24 cellular contexts compared by ENCODE assay signal in genomic region chr2:167752734-167753133, GRCh38.
"Had no signal": no experiment of that assay in that cellular context is flagged by ENCODE, and none has a peak within 500 bp of the region (broad histone marks: within the 10 kb centered on the region; RNA-seq: fewer than 3 reads in every experiment).

No MANE protein-coding gene starts in this region.

- H3K36me3 ChIP-seq: adrenal gland, SJCRH30 had no signal

- H3K27ac Mint-ChIP-seq: activated CD4-positive, alpha-beta memory T cell treated with anti-CD3 and anti-CD28 coated beads, Interleukin-2, amount 10 ng/mL, durations not matched to agents 7 days and 5 days; activated naive CD4-positive, alpha-beta T cell treated with anti-CD3 and anti-CD28 coated beads, Interleukin-2, amount 10 ng/mL, durations not matched to agents 7 days and 5 days; activated naive CD8-positive, alpha-beta T cell treated with anti-CD3 and anti-CD28 coated beads for 36 hours; activated T-cell treated with anti-CD3 and anti-CD28 coated beads, Interleukin-2, amount 50 U/mL, for 72 hours; activated T-helper 2 cell treated with anti-CD3 and anti-CD28 coated beads, Interferon-gamma antibody, Interleukin-2, Interleukin-4, amounts not matched to agents 10 μg/mL and 5 μg/mL and 100 μg/mL, durations not matched to agents 14 hours and 24 hours and 36 hours had no signal

- H3K27ac ChIP-seq: adrenal gland, SJCRH30 had no signal

- H3K9me3 Mint-ChIP-seq: activated CD4-positive, alpha-beta memory T cell treated with anti-CD3 and anti-CD28 coated beads, Interleukin-2, amount 10 ng/mL, durations not matched to agents 7 days and 5 days; activated naive CD4-positive, alpha-beta T cell treated with anti-CD3 and anti-CD28 coated beads, Interleukin-2, amount 10 ng/mL, durations not matched to agents 7 days and 5 days; activated naive CD8-positive, alpha-beta T cell treated with anti-CD3 and anti-CD28 coated beads for 36 hours; activated T-cell treated with anti-CD3 and anti-CD28 coated beads, Interleukin-2, amount 50 U/mL, for 72 hours; activated T-helper 2 cell treated with anti-CD3 and anti-CD28 coated beads, Interferon-gamma antibody, Interleukin-2, Interleukin-4, amounts not matched to agents 10 μg/mL and 5 μg/mL and 100 μg/mL, durations not matched to agents 14 hours and 24 hours and 36 hours had no signal

- H3K9me2 ChIP-seq: SK-N-SH had no signal

- H3K4me3 Mint-ChIP-seq: activated CD4-positive, alpha-beta memory T cell treated with anti-CD3 and anti-CD28 coated beads, Interleukin-2, amount 10 ng/mL, durations not matched to agents 7 days and 5 days; activated naive CD4-positive, alpha-beta T cell treated with anti-CD3 and anti-CD28 coated beads, Interleukin-2, amount 10 ng/mL, durations not matched to agents 7 days and 5 days; activated naive CD8-positive, alpha-beta T cell treated with anti-CD3 and anti-CD28 coated beads for 36 hours; activated T-cell treated with anti-CD3 and anti-CD28 coated beads, Interleukin-2, amount 50 U/mL, for 72 hours had no signal

- H3K4me3 ChIP-seq: adrenal gland, SJCRH30 had no signal

- H3K9ac ChIP-seq: SK-N-SH had no signal

- H3K27me3 ChIP-seq: adrenal gland, SJCRH30 had no signal

- H3K9me3 ChIP-seq: adrenal gland, SJCRH30, SK-N-SH had no signal

- DNase-seq: activated CD4-positive, alpha-beta memory T cell treated with anti-CD3 and anti-CD28 coated beads, Interleukin-2, amount 10 ng/mL, durations not matched to agents 7 days and 5 days; activated CD4-positive, alpha-beta T cell treated with anti-CD3 and anti-CD28 coated beads, Interleukin-2, amount 50 U/mL, for 1 hour; activated CD4-positive, CD25-positive, alpha-beta regulatory T cell; activated gamma-delta T cell treated with Interleukin-2 at 50 U/mL for 16 hours; activated naive CD4-positive, alpha-beta T cell treated with anti-CD3 and anti-CD28 coated beads, Interleukin-2, amount 10 ng/mL, durations not matched to agents 7 days and 5 days; activated naive CD8-positive, alpha-beta T cell treated with anti-CD3 and anti-CD28 coated beads for 36 hours; activated T-cell treated with anti-CD3 and anti-CD28 coated beads, Interleukin-2, amount 50 U/mL, for 72 hours; adrenal gland; anterior cingulate cortex; caudate nucleus; Kasumi-1; NCI-H1048; NCI-H146; NCI-H187 treated with DMSO at 0.1 percent for 48 hours; NCI-H2081 treated with DMSO at 0.1 percent for 48 hours; NCI-H446; NCI-H524; RPMI8226; SJCRH30; SK-N-SH; T-helper 1 cell had no signal

- H3K4me2 ChIP-seq: SK-N-SH had no signal

- H3K4me1 Mint-ChIP-seq: activated CD4-positive, alpha-beta memory T cell treated with anti-CD3 and anti-CD28 coated beads, Interleukin-2, amount 10 ng/mL, durations not matched to agents 7 days and 5 days; activated naive CD4-positive, alpha-beta T cell treated with anti-CD3 and anti-CD28 coated beads, Interleukin-2, amount 10 ng/mL, durations not matched to agents 7 days and 5 days; activated naive CD8-positive, alpha-beta T cell treated with anti-CD3 and anti-CD28 coated beads for 36 hours had no signal

- ATAC-seq: activated T-cell treated with anti-CD3 and anti-CD28 coated beads, Interleukin-2, amount 50 U/mL, for 72 hours; Panc1; Right ventricle myocardium inferior had no signal

- H3K27me3 Mint-ChIP-seq: activated CD4-positive, alpha-beta memory T cell treated with anti-CD3 and anti-CD28 coated beads, Interleukin-2, amount 10 ng/mL, durations not matched to agents 7 days and 5 days; activated naive CD4-positive, alpha-beta T cell treated with anti-CD3 and anti-CD28 coated beads, Interleukin-2, amount 10 ng/mL, durations not matched to agents 7 days and 5 days; activated naive CD8-positive, alpha-beta T cell treated with anti-CD3 and anti-CD28 coated beads for 36 hours had no signal

- H3K4me1 ChIP-seq: adrenal gland had no signal

- H3K36me3 Mint-ChIP-seq: activated naive CD4-positive, alpha-beta T cell treated with anti-CD3 and anti-CD28 coated beads, Interleukin-2, amount 10 ng/mL, durations not matched to agents 7 days and 5 days; activated naive CD8-positive, alpha-beta T cell treated with anti-CD3 and anti-CD28 coated beads for 36 hours had no signal
